ENCODE assay signal across 9 cellular contexts in genomic region chr6:170554888-170555137, GRCh38. TPM values are rescaled to one million over a fixed set of nuclear protein-coding genes. Genes with fewer than 3 reads are reported as not detected.
A peak's percentile ranks its signal among the peaks of the same experiment; 100 is the strongest.
DNase-seq lines count a peak whose midpoint lies in the region; ATAC-seq and TF ChIP-seq lines count a peak whose summit lies in the region.
"Had no signal": no experiment of that assay in that cellular context is flagged by ENCODE, and none has a peak within 500 bp of the region (broad histone marks: within the 10 kb centered on the region; RNA-seq: fewer than 3 reads in every experiment).

No MANE protein-coding gene starts in this region.

- no peak overlapping the region for H2BK12ac ChIP-seq in H9 (ENCODE audit: insufficient read length, low read depth, low read length)

- H2BK120ac ChIP-seq in H9 (ENCODE audit: low read depth, low read length, poor library complexity, severe bottlenecking) = no peak overlapping the region

- TF ChIP-seq CTCF in H9 (conservative IDR thresholded peaks at IDR 0.05) (no peak), ascending aorta (IDR thresholded peaks at IDR 0.05) (no peak), kidney epithelial cell (IDR thresholded peaks at IDR 0.05; ENCODE audit: insufficient read depth, low read length, poor library complexity, severe bottlenecking) (no peak)

- H3T11ph ChIP-seq in H9 (ENCODE audit: low read length) = no peak overlapping the region

- H4K20me1 ChIP-seq in H9 (ENCODE audit: control insufficient read depth, insufficient read depth, insufficient read length) = no peaks in the 10 kb centered on the region

- H2BK5ac ChIP-seq in H9 (ENCODE audit: insufficient read length, low read length) = no peak overlapping the region

- H3K4me3 ChIP-seq in ascending aorta (peak overlapping the region; percentile 75 to 98), kidney epithelial cell (ENCODE audit: low read depth, low read length) (peak overlapping the region; percentile 100)

- H4K8ac ChIP-seq in H9 (replicated peaks; ENCODE audit: insufficient read length, low read depth, low read length) = no peak overlapping the region

- H3K36me3 ChIP-seq in ascending aorta (peaks cover 7 to 9% of the 10 kb centered on the region in 2 donors), kidney epithelial cell (ENCODE audit: control insufficient read depth, insufficient read depth, low read length) (no peaks in the 10 kb centered on the region)

- no peaks in the 10 kb centered on the region for H3K27me3 ChIP-seq in H9 (ENCODE audit: insufficient read depth, low read length)
- H3K27me3 ChIP-seq in ascending aorta = no peaks in the 10 kb centered on the region
- H3K27me3 ChIP-seq in kidney epithelial cell (ENCODE audit: control insufficient read depth, insufficient read depth, low read length) = no peaks in the 10 kb centered on the region

- peaks cover 13 to 16% of the 10 kb centered on the region in 2 experiments for H3K4me1 Mint-ChIP-seq in H9
- peaks cover 31% of the 10 kb centered on the region for H3K4me1 Mint-ChIP-seq in activated T-helper 2 cell treated with anti-CD3 and anti-CD28 coated beads, Interferon-gamma antibody, Interleukin-2, Interleukin-4, amounts not matched to agents 10 μg/mL and 5 μg/mL and 100 μg/mL, durations not matched to agents 14 hours and 24 hours and 36 hours (ENCODE audit: low read depth)

- H3K27me3 Mint-ChIP-seq in H9 (ENCODE audit: low read depth) = no peaks in the 10 kb centered on the region
- H3K27me3 Mint-ChIP-seq in activated T-helper 2 cell treated with anti-CD3 and anti-CD28 coated beads, Interferon-gamma antibody, Interleukin-2, Interleukin-4, amounts not matched to agents 10 μg/mL and 5 μg/mL and 100 μg/mL, durations not matched to agents 14 hours and 24 hours and 36 hours (ENCODE audit: low read depth) = no peaks in the 10 kb centered on the region
- H3K27me3 Mint-ChIP-seq: dendritic cell treated with granulocyte-macrophage colony-stimulating factor and Interleukin-4, amounts not matched to agents 40 ng/mL and 50 ng/mL, for 4 days had no signal

- H3K27ac ChIP-seq in H9 (ENCODE audit: insufficient read length, low read depth, low read length) = no peak overlapping the region
- peak overlapping the region; percentile 94 for H3K27ac ChIP-seq in ascending aorta
- H3K27ac ChIP-seq in substantia nigra (ENCODE audit: low read depth, low read length, poor library complexity, severe bottlenecking) = peak overlapping the region; percentile 77

- H2BK15ac ChIP-seq in H9 (ENCODE audit: low read depth, low read length) = no peak overlapping the region

- no peak overlapping the region for H3K4ac ChIP-seq in H9 (ENCODE audit: low read depth, low read length)

- H2BK20ac ChIP-seq in H9 (ENCODE audit: low read depth, low read length, poor library complexity, severe bottlenecking) = no peak overlapping the region

- no peak overlapping the region for H4K91ac ChIP-seq in H9 (ENCODE audit: insufficient read length, low read depth, low read length)

- H3K4me1 ChIP-seq in H9 (ENCODE audit: insufficient read depth, low read length) = no peaks in the 10 kb centered on the region
- H3K4me1 ChIP-seq in ascending aorta = peaks cover 8 to 27% of the 10 kb centered on the region in 2 donors

- H2AK5ac ChIP-seq in H9 (ENCODE audit: insufficient read length, low read length) = no peak overlapping the region

- peaks cover 7% of the 10 kb centered on the region for H3K79me1 ChIP-seq in H9 (ENCODE audit: insufficient read depth, low read depth, low read length, poor library complexity, severe bottlenecking)

- H3K79me2 ChIP-seq in H9 (ENCODE audit: insufficient read depth, low read length) = peaks cover 43% of the 10 kb centered on the region

- no peak overlapping the region for H3K23ac ChIP-seq in H9 (ENCODE audit: insufficient read length, low read depth, low read length)

- no peaks in the 10 kb centered on the region for H3K9me3 ChIP-seq in H9 (ENCODE audit: control insufficient read depth, low read depth, low read length)
- H3K9me3 ChIP-seq in ascending aorta = no peaks in the 10 kb centered on the region

- H3K9ac ChIP-seq in H9 (ENCODE audit: extremely low read depth, insufficient read length, low read length) = peak overlapping the region; percentile 89

- no peak overlapping the region for H2AFZ ChIP-seq in H9 (ENCODE audit: low read length)

- no peak overlapping the region for H3K14ac ChIP-seq in H9 (ENCODE audit: insufficient read depth, low read length)

- H3K56ac ChIP-seq in H9 (ENCODE audit: insufficient read length, low read depth, low read length) = peak overlapping the region; percentile 0

- no peak overlapping the region for H3K4me3 Mint-ChIP-seq in H9
- H3K4me3 Mint-ChIP-seq in activated T-helper 2 cell treated with anti-CD3 and anti-CD28 coated beads, Interferon-gamma antibody, Interleukin-2, Interleukin-4, amounts not matched to agents 10 μg/mL and 5 μg/mL and 100 μg/mL, durations not matched to agents 14 hours and 24 hours and 36 hours (ENCODE audit: low read depth) = no peak overlapping the region
- H3K4me3 Mint-ChIP-seq: dendritic cell treated with granulocyte-macrophage colony-stimulating factor and Interleukin-4, amounts not matched to agents 40 ng/mL and 50 ng/mL, for 4 days had no signal

- ATAC-seq in GM18517 (IDR thresholded peaks at IDR 0.05; ENCODE audit: unreplicated experiment) (no peak), GM19397 (IDR thresholded peaks at IDR 0.05; ENCODE audit: unreplicated experiment) (no peak)

- peaks cover 4% of the 10 kb centered on the region for H3K23me2 ChIP-seq in H9 (ENCODE audit: insufficient read length, low read depth, low read length, poor library complexity, severe bottlenecking)

- WGBS in H9 (ENCODE audit: extremely low coverage, insufficient read length, low lambda C conversion rate) = no CpG with 5 or more reads among the region's 6 CpGs

- peak overlapping the region; percentile 87 for H3K4me2 ChIP-seq in H9 (ENCODE audit: insufficient read depth, insufficient read length, low read length)

- H3K36me3 Mint-ChIP-seq in H9 (ENCODE audit: insufficient read depth in 1 of 3, low read depth in 3 of 3) = peaks cover 5 to 32% (median 19%) of the 10 kb centered on the region in 3 experiments; a peak in 6 of 7 replicates
- peaks cover 42% of the 10 kb centered on the region for H3K36me3 Mint-ChIP-seq in activated T-helper 2 cell treated with anti-CD3 and anti-CD28 coated beads, Interferon-gamma antibody, Interleukin-2, Interleukin-4, amounts not matched to agents 10 μg/mL and 5 μg/mL and 100 μg/mL, durations not matched to agents 14 hours and 24 hours and 36 hours (ENCODE audit: low read depth)

- H3K18ac ChIP-seq in H9 (ENCODE audit: insufficient read length, low read depth, low read length) = no peak overlapping the region

- H4K5ac ChIP-seq in H9 (ENCODE audit: insufficient read length, low read depth, low read length) = no peak overlapping the region

- H3K27ac Mint-ChIP-seq in H9 = no peak overlapping the region
- H3K27ac Mint-ChIP-seq in activated T-helper 2 cell treated with anti-CD3 and anti-CD28 coated beads, Interferon-gamma antibody, Interleukin-2, Interleukin-4, amounts not matched to agents 10 μg/mL and 5 μg/mL and 100 μg/mL, durations not matched to agents 14 hours and 24 hours and 36 hours = no peak overlapping the region
- H3K27ac Mint-ChIP-seq: dendritic cell treated with granulocyte-macrophage colony-stimulating factor and Interleukin-4, amounts not matched to agents 40 ng/mL and 50 ng/mL, for 4 days had no signal

- DNase-seq in H9 = no peak
- DNase-seq in ascending aorta (ENCODE audit: low spot score in 2 of 2) = no peak
- no peak for DNase-seq in kidney epithelial cell (ENCODE audit: low read depth)
- DNase-seq in substantia nigra (lab: John Stamatoyannopoulos, UW) = no peak
- no peak for DNase-seq in activated CD8-positive, alpha-beta memory T cell treated with anti-CD3 and anti-CD28 coated beads, Interleukin-2, amount 50 U/mL, for 48 hours
- DNase-seq in activated T-helper 2 cell treated with anti-CD3 and anti-CD28 coated beads, Interferon-gamma antibody, Interleukin-2, Interleukin-4, amounts not matched to agents 10 μg/mL and 5 μg/mL and 100 μg/mL, durations not matched to agents 14 hours and 24 hours and 36 hours (ENCODE audit: low spot score) = no peak

- intact Hi-C loops in ascending aorta (cut with DNase I) = loop anchor here (1.0 kb wide), 3 partner anchors 29 to 853 kb away; partner anchors contain the start of genes C6orf120, DYNLT2, ERMARD and PDCD2
- intact Hi-C loops in activated T-helper 2 cell treated with anti-CD3 and anti-CD28 coated beads, Interferon-gamma antibody, Interleukin-2, Interleukin-4, amounts not matched to agents 10 μg/mL and 5 μg/mL and 100 μg/mL, durations not matched to agents 14 hours and 24 hours and 36 hours (cut with micrococcal nuclease) = loop anchor here (1.0 to 2.0 kb wide), 5 partner anchors 29 to 853 kb away; partner anchors contain the start of genes C6orf120, DYNLT2, ERMARD and FAM120B

- no peaks in the 10 kb centered on the region for H3K9me3 Mint-ChIP-seq in H9
- H3K9me3 Mint-ChIP-seq in activated T-helper 2 cell treated with anti-CD3 and anti-CD28 coated beads, Interferon-gamma antibody, Interleukin-2, Interleukin-4, amounts not matched to agents 10 μg/mL and 5 μg/mL and 100 μg/mL, durations not matched to agents 14 hours and 24 hours and 36 hours = no peaks in the 10 kb centered on the region
- H3K9me3 Mint-ChIP-seq: dendritic cell treated with granulocyte-macrophage colony-stimulating factor and Interleukin-4, amounts not matched to agents 40 ng/mL and 50 ng/mL, for 4 days had no signal

RNA-seq across cellular contexts. Expression of gene TBP, which starts 0.6 kb away (rescaled TPM):
- total RNA-seq in H9 (2021) (22.6 and 24.3 TPM in 2 replicates), ascending aorta (10.2 TPM), kidney epithelial cell (20.5 and 21.7 TPM in 2 replicates)
- total RNA-seq in activated T-helper 2 cell treated with anti-CD3 and anti-CD28 coated beads, Interferon-gamma antibody, Interleukin-2, Interleukin-4, amounts not matched to agents 10 μg/mL and 5 μg/mL and 100 μg/mL, durations not matched to agents 14 hours and 24 hours and 36 hours = 26.4 and 27.8 TPM in 2 replicates

RNA-seq across cellular contexts. Expression of gene PSMB1, which starts 1.7 kb away (rescaled TPM):
- 245 and 252 TPM in 2 replicates for total RNA-seq in H9 (2021)
- total RNA-seq in ascending aorta = 120 TPM
- total RNA-seq in kidney epithelial cell = 267 and 297 TPM in 2 replicates
- 277 and 278 TPM in 2 replicates for total RNA-seq in activated T-helper 2 cell treated with anti-CD3 and anti-CD28 coated beads, Interferon-gamma antibody, Interleukin-2, Interleukin-4, amounts not matched to agents 10 μg/mL and 5 μg/mL and 100 μg/mL, durations not matched to agents 14 hours and 24 hours and 36 hours

RNA-seq across cellular contexts. Expression of gene PDCD2, which starts 29.6 kb away (rescaled TPM):
- total RNA-seq in H9 (2021) (78.5 and 82.1 TPM in 2 replicates), ascending aorta (263 TPM), kidney epithelial cell (127 TPM in 2 replicates)
- 117 and 124 TPM in 2 replicates for total RNA-seq in activated T-helper 2 cell treated with anti-CD3 and anti-CD28 coated beads, Interferon-gamma antibody, Interleukin-2, Interleukin-4, amounts not matched to agents 10 μg/mL and 5 μg/mL and 100 μg/mL, durations not matched to agents 14 hours and 24 hours and 36 hours
